Comparison of ENCODE assay signal across 8 cellular contexts in genomic region chr1:172533511-172534116, GRCh38.
DNase-seq lines count a peak whose midpoint lies in the region; ATAC-seq lines count a peak whose summit lies in the region.

No MANE protein-coding gene starts in this region.

- peak; percentile 60 for DNase-seq in DMS53 (lab: John Stamatoyannopoulos, UW)
- DNase-seq in DMS53 treated with DMSO at 0.1 percent for 48 hours (lab: John Stamatoyannopoulos, UW; ENCODE audit: unreplicated experiment): no peak
- DNase-seq in NCI-H82 (lab: John Stamatoyannopoulos, UW): peak; percentile 74
- peak; percentile 22 for DNase-seq in activated effector memory CD4-positive, alpha-beta T cell treated with Interleukin-2 at 50 U/mL for 16 hours
- peak; percentile 32 for DNase-seq in germinal center (ENCODE audit: low spot score)
- DNase-seq in pons (ENCODE audit: low spot score): peak; percentile 48
- DNase-seq in OCI-M2 (lab: John Stamatoyannopoulos, UW; ENCODE audit: unreplicated experiment): no peak

- peak; percentile 19 for ATAC-seq in HG02678 (IDR thresholded peaks at IDR 0.05; ENCODE audit: unreplicated experiment)

Comparison
In these comparisons a context has a peak if more than half of its experiments do, and no peak if none do; other contexts are left out.
1. DNase-seq: peak in DMS53 (single experiment), NCI-H82 (single experiment), activated effector memory CD4-positive, alpha-beta T cell treated with Interleukin-2 at 50 U/mL for 16 hours (single experiment), germinal center (single experiment) and pons (single experiment); none in DMS53 treated with DMSO at 0.1 percent for 48 hours (single experiment) and OCI-M2 (single experiment).